8 cellular contexts compared by ENCODE assay signal in genomic region chr3:44478055-44478468, GRCh38. TPM values are rescaled to one million over a fixed set of nuclear protein-coding genes. Genes with fewer than 3 reads are reported as not detected.
DNase-seq lines count a peak whose midpoint lies in the region; ATAC-seq and TF ChIP-seq lines count a peak whose summit lies in the region.

No MANE protein-coding gene starts in this region.

- H3K36me3 ChIP-seq in BE2C (no peaks in the 10 kb centered on the region), breast epithelium (no peaks in the 10 kb centered on the region), mucosa of stomach (ENCODE audit: control insufficient read depth, insufficient read depth, low read length) (no peaks in the 10 kb centered on the region)

- no peak for TF ChIP-seq POLR2A in breast epithelium (IDR thresholded peaks at IDR 0.05)

- H3K9me3 ChIP-seq in BE2C (no peaks in the 10 kb centered on the region), breast epithelium (no peaks in the 10 kb centered on the region), mucosa of stomach (ENCODE audit: control insufficient read depth, low read length) (no peaks in the 10 kb centered on the region)

- peak; percentile 3 for ATAC-seq in HG03045 (IDR thresholded peaks at IDR 0.05; ENCODE audit: unreplicated experiment)
- ATAC-seq in GM21619 (IDR thresholded peaks at IDR 0.05; ENCODE audit: unreplicated experiment), result no peak
- ATAC-seq in HG02588 (IDR thresholded peaks at IDR 0.05; ENCODE audit: unreplicated experiment), result no peak

- peak overlapping the region; percentile 69 to 83 for H3K27ac ChIP-seq in breast epithelium

- TF ChIP-seq CTCF in BE2C (IDR thresholded peaks at IDR 0.05; ENCODE audit: low read depth, low read length) (no peak), breast epithelium (IDR thresholded peaks at IDR 0.05) (no peak)

- intact Hi-C loops in breast epithelium (cut with DNase I; ENCODE audit: low total_unique reads), result no loop called here

- H3K4me1 ChIP-seq in BE2C (no peaks in the 10 kb centered on the region), breast epithelium (peaks cover 0 to 7% of the 10 kb centered on the region in 2 donors), mucosa of stomach (ENCODE audit: control insufficient read depth, insufficient read depth, low read length) (peaks cover 10% of the 10 kb centered on the region)

- no peak for DNase-seq in BE2C
- no peak for DNase-seq in breast epithelium (ENCODE audit: low spot score in 2 of 2)
- no peak for DNase-seq in DMS153 treated with DMSO at 0.1 percent for 48 hours (lab: John Stamatoyannopoulos, UW; ENCODE audit: unreplicated experiment)
- no peak for DNase-seq in HUDEP-2 (lab: John Stamatoyannopoulos, UW; ENCODE audit: unreplicated experiment in 76 of 76)

- H3K27me3 ChIP-seq in BE2C, result no peaks in the 10 kb centered on the region
- no peaks in the 10 kb centered on the region for H3K27me3 ChIP-seq in breast epithelium
- no peaks in the 10 kb centered on the region for H3K27me3 ChIP-seq in mucosa of stomach (ENCODE audit: control insufficient read depth, insufficient read depth, low read length)

- peak overlapping the region; percentile 77 for H3K9ac ChIP-seq in mucosa of stomach (ENCODE audit: low read length)

- H3K4me3 ChIP-seq in BE2C (ENCODE audit: low read depth, low read length) (peak overlapping the region; percentile 59), breast epithelium (peak overlapping the region; percentile 67 to 91 (median 85)), mucosa of stomach (ENCODE audit: low read length) (peak overlapping the region; percentile 9)

RNA-seq across cellular contexts. Expression of gene ZNF445, which starts 0.6 kb away (rescaled TPM):
- polyA plus RNA-seq in BE2C (2012; ENCODE audit: insufficient read depth, insufficient read length, low read depth), result 4.2 TPM
- total RNA-seq in breast epithelium, result 1 to 10 TPM; 5.8 to 8.9 (median 7.2) TPM

Comparison
In these comparisons a context has a peak if more than half of its experiments do, and no peak if none do; other contexts are left out.
1. H3K4me3 ChIP-seq: peak in every context shown above with its lines; median percentile 85 in breast epithelium; 59 in BE2C; 9 in mucosa of stomach.